Comparison of ENCODE assay signal across 19 cellular contexts in the genomic region with DNA sequence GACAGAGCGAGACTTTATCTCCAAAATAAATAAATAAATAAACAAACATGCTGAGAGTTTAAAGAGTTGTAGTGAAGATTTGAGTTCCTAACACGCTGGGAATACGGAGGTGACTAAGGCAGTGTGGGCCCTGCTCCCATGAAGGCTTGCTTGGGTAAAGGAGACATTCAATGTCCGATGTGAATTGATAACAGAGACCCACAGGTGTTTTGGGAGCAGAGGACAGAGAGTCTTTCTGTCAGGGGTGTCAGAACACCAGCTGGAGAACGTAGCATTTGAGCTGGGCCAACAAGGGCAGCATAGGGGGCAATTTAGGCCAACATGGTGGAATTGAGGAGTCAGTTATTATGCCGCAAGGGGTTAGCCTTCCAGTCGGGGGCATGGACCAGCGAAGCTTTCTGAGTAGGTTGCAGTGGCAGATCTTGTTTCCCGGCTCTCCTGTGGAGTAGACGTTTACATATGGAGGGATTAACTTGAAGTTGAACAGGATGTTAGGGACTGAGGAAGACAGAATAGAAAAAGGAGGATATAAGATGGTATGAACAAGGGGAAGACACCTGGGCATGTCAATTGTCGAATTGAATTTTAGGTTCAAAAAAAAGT.
"Had no signal": no experiment of that assay in that cellular context is flagged by ENCODE, and none has a peak within 500 bp of the region (broad histone marks: within the 10 kb centered on the region; RNA-seq: fewer than 3 reads in every experiment).

No MANE protein-coding gene starts in this region.

- H3K27ac Mint-ChIP-seq: activated CD4-positive, alpha-beta memory T cell treated with anti-CD3 and anti-CD28 coated beads, Interleukin-2, amount 10 ng/mL, durations not matched to agents 7 days and 5 days; activated CD4-positive, alpha-beta T cell treated with anti-CD3 and anti-CD28 coated beads, Interleukin-2, amount 10 ng/mL, durations not matched to agents 7 days and 5 days; activated CD8-positive, alpha-beta memory T cell treated with anti-CD3 and anti-CD28 coated beads, Interleukin-2, amount 10 ng/mL, durations not matched to agents 7 days and 5 days; activated T-cell treated with anti-CD3 and anti-CD28 coated beads, Interleukin-2, amount 50 U/mL, for 72 hours; natural killer cell treated with Interleukin-12 subunit alpha and Interleukin-12 subunit beta and Interleukin-15 and Interleukin-18, amount 100 ng/mL, for 72 hours; T-helper 17 cell had no signal

- H3K4me3 ChIP-seq: breast epithelium, esophagus squamous epithelium, mucosa of descending colon, spleen, tibial nerve had no signal

- H3K4me3 Mint-ChIP-seq: activated CD4-positive, alpha-beta memory T cell treated with anti-CD3 and anti-CD28 coated beads, Interleukin-2, amount 10 ng/mL, durations not matched to agents 7 days and 5 days; activated CD4-positive, alpha-beta T cell treated with anti-CD3 and anti-CD28 coated beads, Interleukin-2, amount 10 ng/mL, durations not matched to agents 7 days and 5 days; activated CD8-positive, alpha-beta memory T cell treated with anti-CD3 and anti-CD28 coated beads, Interleukin-2, amount 10 ng/mL, durations not matched to agents 7 days and 5 days; activated T-cell treated with anti-CD3 and anti-CD28 coated beads, Interleukin-2, amount 50 U/mL, for 72 hours; natural killer cell treated with Interleukin-12 subunit alpha and Interleukin-12 subunit beta and Interleukin-15 and Interleukin-18, amount 100 ng/mL, for 72 hours; T-helper 17 cell had no signal

- ATAC-seq: activated CD8-positive, alpha-beta memory T cell treated with anti-CD3 and anti-CD28 coated beads, Interleukin-2, amount 10 ng/mL, durations not matched to agents 7 days and 5 days; activated naive CD4-positive, alpha-beta T cell treated with anti-CD3 and anti-CD28 coated beads, Interleukin-2, amount 50 U/mL, for 72 hours; activated T-cell treated with anti-CD3 and anti-CD28 coated beads, Interleukin-2, amount 50 U/mL, for 72 hours; left cardiac atrium; mucosa of descending colon; natural killer cell treated with Interleukin-12 subunit alpha and Interleukin-12 subunit beta and Interleukin-15 and Interleukin-18, amount 100 ng/mL, for 72 hours; right cardiac atrium; T-helper 17 cell had no signal

- DNase-seq: activated CD4-positive, alpha-beta memory T cell treated with anti-CD3 and anti-CD28 coated beads, Interleukin-2, amount 10 ng/mL, durations not matched to agents 7 days and 5 days; activated CD4-positive, alpha-beta T cell treated with anti-CD3 and anti-CD28 coated beads for 1 hour; activated CD4-positive, alpha-beta T cell treated with anti-CD3 and anti-CD28 coated beads, Interleukin-2, amount 10 ng/mL, durations not matched to agents 7 days and 5 days; activated CD8-positive, alpha-beta memory T cell treated with anti-CD3 and anti-CD28 coated beads, Interleukin-2, amount 10 ng/mL, durations not matched to agents 7 days and 5 days; activated naive CD4-positive, alpha-beta T cell; activated T-cell treated with anti-CD3 and anti-CD28 coated beads, Interleukin-2, amount 50 U/mL, for 72 hours; central memory CD4-positive, alpha-beta T cell; esophagus squamous epithelium; left cardiac atrium; mucosa of descending colon; right cardiac atrium; spleen; stimulated activated naive CD4-positive, alpha-beta T cell treated with Interleukin-2 at 50 U/mL for 16 hours; T-helper 17 cell; T1000 had no signal

- H3K9me3 Mint-ChIP-seq: activated CD4-positive, alpha-beta memory T cell treated with anti-CD3 and anti-CD28 coated beads, Interleukin-2, amount 10 ng/mL, durations not matched to agents 7 days and 5 days; activated CD4-positive, alpha-beta T cell treated with anti-CD3 and anti-CD28 coated beads, Interleukin-2, amount 10 ng/mL, durations not matched to agents 7 days and 5 days; activated naive CD4-positive, alpha-beta T cell treated with anti-CD3 and anti-CD28 coated beads, Interleukin-2, amount 50 U/mL, for 72 hours; activated T-cell treated with anti-CD3 and anti-CD28 coated beads, Interleukin-2, amount 50 U/mL, for 72 hours; natural killer cell treated with Interleukin-12 subunit alpha and Interleukin-12 subunit beta and Interleukin-15 and Interleukin-18, amount 100 ng/mL, for 72 hours had no signal

- H3K4me1 ChIP-seq: breast epithelium had no signal

- H3K27ac ChIP-seq: breast epithelium, esophagus squamous epithelium, spleen, tibial nerve had no signal

- H3K27me3 ChIP-seq: breast epithelium had no signal

- H3K36me3 Mint-ChIP-seq: activated CD8-positive, alpha-beta memory T cell treated with anti-CD3 and anti-CD28 coated beads, Interleukin-2, amount 10 ng/mL, durations not matched to agents 7 days and 5 days; activated naive CD4-positive, alpha-beta T cell treated with anti-CD3 and anti-CD28 coated beads, Interleukin-2, amount 50 U/mL, for 72 hours; natural killer cell treated with Interleukin-12 subunit alpha and Interleukin-12 subunit beta and Interleukin-15 and Interleukin-18, amount 100 ng/mL, for 72 hours had no signal

- H3K36me3 ChIP-seq: breast epithelium, esophagus squamous epithelium, spleen, tibial nerve had no signal
